7 cellular contexts compared by ENCODE assay signal in genomic region chr12:31118347-31118830, GRCh38. TPM values are rescaled to one million over a fixed set of nuclear protein-coding genes. Genes with fewer than 3 reads are reported as not detected.
DNase-seq lines count a peak whose midpoint lies in the region; ATAC-seq, FAIRE-seq and TF ChIP-seq lines count a peak whose summit lies in the region.

No MANE protein-coding gene starts in this region.

- peaks cover 23% of the 10 kb centered on the region for H3K27me3 Mint-ChIP-seq in activated naive CD8-positive, alpha-beta T cell treated with anti-CD3 and anti-CD28 coated beads, Interleukin-2, amount 50 U/mL, for 24 hours
- peaks cover 3% of the 10 kb centered on the region for H3K27me3 Mint-ChIP-seq in memory B cell

- in situ Hi-C loops in GM13976 (cut with MboI; ENCODE audit: low sequenced_read_pairs, unreplicated experiment), result loop anchor here (25.0 kb wide), 1 partner anchor 119 kb away; no protein-coding TSS in a partner anchor

- DNase-seq in GM13976 (ENCODE audit: low spot score) (peak; percentile 56), NCI-H146 (lab: John Stamatoyannopoulos, UW) (peak; percentile 85), memory B cell (ENCODE audit: low spot score in 2 of 2) (peak; percentile 11 to 27), urothelium cell line (ENCODE audit: low spot score) (peak; percentile 64), H4 (ENCODE audit: low spot score) (no peak), T-helper 9 cell (no peak)
- DNase-seq in activated naive CD8-positive, alpha-beta T cell treated with anti-CD3 and anti-CD28 coated beads, Interleukin-2, amount 50 U/mL, for 24 hours, result peak; percentile 18

- no peaks in the 10 kb centered on the region for H3K9me3 Mint-ChIP-seq in activated naive CD8-positive, alpha-beta T cell treated with anti-CD3 and anti-CD28 coated beads, Interleukin-2, amount 50 U/mL, for 24 hours
- H3K9me3 Mint-ChIP-seq in memory B cell, result no peaks in the 10 kb centered on the region

- no peak for FAIRE-seq in urothelium cell line (lab: Jason Lieb, UNC)

- peaks cover 7% of the 10 kb centered on the region for H3K4me1 Mint-ChIP-seq in activated naive CD8-positive, alpha-beta T cell treated with anti-CD3 and anti-CD28 coated beads, Interleukin-2, amount 50 U/mL, for 24 hours
- peaks cover 9% of the 10 kb centered on the region for H3K4me1 Mint-ChIP-seq in memory B cell

- ATAC-seq in activated naive CD8-positive, alpha-beta T cell treated with anti-CD3 and anti-CD28 coated beads, Interleukin-2, amount 50 U/mL, for 24 hours, result peak; percentile 38
- ATAC-seq in memory B cell (ENCODE audit: low read depth), result peak; percentile 48

- peak overlapping the region; percentile 52 for H3K4me3 Mint-ChIP-seq in activated naive CD8-positive, alpha-beta T cell treated with anti-CD3 and anti-CD28 coated beads, Interleukin-2, amount 50 U/mL, for 24 hours
- H3K4me3 Mint-ChIP-seq in memory B cell, result peak overlapping the region; percentile 77

- H3K36me3 Mint-ChIP-seq in activated naive CD8-positive, alpha-beta T cell treated with anti-CD3 and anti-CD28 coated beads, Interleukin-2, amount 50 U/mL, for 24 hours (ENCODE audit: low read depth), result no peaks in the 10 kb centered on the region
- no peaks in the 10 kb centered on the region for H3K36me3 Mint-ChIP-seq in memory B cell

- H3K27ac Mint-ChIP-seq in activated naive CD8-positive, alpha-beta T cell treated with anti-CD3 and anti-CD28 coated beads, Interleukin-2, amount 50 U/mL, for 24 hours, result no peak overlapping the region
- no peak overlapping the region for H3K27ac Mint-ChIP-seq in memory B cell

- TF ChIP-seq CTCF in GM13976 (IDR thresholded peaks at IDR 0.05; ENCODE audit: borderline replicate concordance, control extremely low read depth, extremely low read depth, insufficient read depth, missing control alignments), result no peak

RNA-seq across cellular contexts. Expression of gene DDX11, which starts 44.7 kb away (rescaled TPM):
- 19.0 and 28.7 TPM in 2 replicates for total RNA-seq in H4 (2014; rRNA removed; shearing (Covaris generic))

Comparison
In these comparisons a context has a peak if more than half of its experiments do, and no peak if none do; other contexts are left out.
1. DNase-seq: peak in GM13976 (single experiment), NCI-H146 (single experiment), activated naive CD8-positive, alpha-beta T cell treated with anti-CD3 and anti-CD28 coated beads, Interleukin-2, amount 50 U/mL, for 24 hours (single experiment), memory B cell (2 of 2) and urothelium cell line (single experiment); none in H4 (single experiment) and T-helper 9 cell (single experiment).